ENCODE assay signal across 14 cellular contexts in genomic region chr5:168583742-168584482, GRCh38. TPM values are rescaled to one million over a fixed set of nuclear protein-coding genes. Genes with fewer than 3 reads are reported as not detected.
DNase-seq lines count a peak whose midpoint lies in the region; ATAC-seq, FAIRE-seq and TF ChIP-seq lines count a peak whose summit lies in the region.
"Had no signal": no experiment of that assay in that cellular context is flagged by ENCODE, and none has a peak within 500 bp of the region (broad histone marks: within the 10 kb centered on the region; RNA-seq: fewer than 3 reads in every experiment).

No MANE protein-coding gene starts in this region.

- in situ Hi-C loops in K562 (cut with MboI) = no loop called here

- CTCF ChIA-PET in K562 (lab: Yijun Ruan, JAX; ENCODE audit: low intra/inter-chr PET ratio) = no interaction called here

- H3K9me2 ChIP-seq in GM23338 (ENCODE audit: insufficient read depth) = peaks cover 8% of the 10 kb centered on the region

- H2AFZ ChIP-seq in K562 (ENCODE audit: low read depth, low read length) (peak overlapping the region; percentile 26; the same call in 1 of the 2 replicates), GM23338 (no peak overlapping the region)

- TF ChIP-seq RAD21 in K562 (CRISPR knock-in tag; conservative IDR thresholded peaks at IDR 0.05 in 1 of 2, IDR thresholded peaks at IDR 0.05 in 1 of 2) = no peak

- intact Hi-C loops in K562 (cut with micrococcal nuclease) = no loop called here

- POLR2A ChIA-PET in K562 (lab: Yijun Ruan, JAX) = no interaction called here

- no peaks in the 10 kb centered on the region for H3K36me3 ChIP-seq in K562 (ENCODE audit: control insufficient read depth, insufficient read depth, low read length)
- H3K36me3 ChIP-seq in GM23338 (ENCODE audit: insufficient read depth) = no peaks in the 10 kb centered on the region
- H3K36me3 ChIP-seq: gastrocnemius medialis, neutrophil had no signal

- H3K4me1 ChIP-seq in K562 (replicated peaks in 1 of 2; ENCODE audit: control insufficient read depth in 2 of 2, insufficient read depth in 2 of 2, low read length in 2 of 2) (peaks cover 10% of the 10 kb centered on the region in 2 experiments; a peak in 3 of 5 replicates), GM23338 (ENCODE audit: insufficient read depth) (peaks cover 5% of the 10 kb centered on the region; the same call in 1 of the 2 replicates)

- DNase-seq in K562 (ENCODE audit: extremely low read depth in 1 of 4, low spot score in 3 of 4) = no peak
- DNase-seq in NCI-H2171 treated with DMSO at 0.1 percent for 48 hours (lab: John Stamatoyannopoulos, UW) = no peak
- DNase-seq in NCI-H2107 (lab: John Stamatoyannopoulos, UW) = no peak
- no peak for DNase-seq in GM23338 (ENCODE audit: low spot score)
- no peak for DNase-seq in NCI-H1105 treated with DMSO at 0.1 percent for 48 hours (lab: John Stamatoyannopoulos, UW)
- DNase-seq: activated CD4-positive, alpha-beta T cell treated with anti-CD3 and anti-CD28 coated beads, Interleukin-2, amount 50 U/mL, for 48 hours; activated naive CD8-positive, alpha-beta T cell treated with anti-CD3 and anti-CD28 coated beads, Interleukin-2, amount 10 ng/mL, durations not matched to agents 7 days and 5 days; gastrocnemius medialis; stimulated activated naive CD8-positive, alpha-beta T cell treated with anti-CD3 and anti-CD28 coated beads, Interleukin-15, Interleukin-2, amounts not matched to agents 100 U/mL and 50 U/mL, for 24 hours had no signal

- peaks cover 6% of the 10 kb centered on the region for H3K27me3 Mint-ChIP-seq in GM23338 (ENCODE audit: insufficient read depth, low read depth, poor library complexity)

- no peaks in the 10 kb centered on the region for H3F3A ChIP-seq in GM23338 (replicated peaks; ENCODE audit: low read depth)

- TF ChIP-seq POLR2A in K562 (conservative IDR thresholded peaks at IDR 0.05) = no peak

- BruUV-seq in K562 (replicated peaks; lab: Mats Ljungman, UMichigan) = no TSS peak

- H3K4me2 ChIP-seq in K562 (ENCODE audit: insufficient read depth, low read length) = no peak overlapping the region
- H3K4me2 ChIP-seq in GM23338 = no peak overlapping the region

- no peak overlapping the region for H3K27ac ChIP-seq in K562 (ENCODE audit: extremely low read depth, low read depth, low read length)
- no peak overlapping the region for H3K27ac ChIP-seq in GM23338 (ENCODE audit: low read depth)
- H3K27ac ChIP-seq: gastrocnemius medialis, neutrophil, SK-N-MC had no signal

- H3K9ac ChIP-seq in K562 (ENCODE audit: insufficient read depth in 1 of 2, low read depth in 2 of 2, low read length in 2 of 2) = no peak overlapping the region

- peak; percentile 40 for ATAC-seq in GM18873 (IDR thresholded peaks at IDR 0.05; ENCODE audit: low FRiP score, unreplicated experiment)
- peak; percentile 27 for ATAC-seq in GM21737 (IDR thresholded peaks at IDR 0.05; ENCODE audit: unreplicated experiment)
- peak; percentile 27 for ATAC-seq in HG03342 (IDR thresholded peaks at IDR 0.05; ENCODE audit: unreplicated experiment)
- no peak for ATAC-seq in K562
- no peak for ATAC-seq in GM23338
- ATAC-seq: gastrocnemius medialis; stimulated activated naive CD8-positive, alpha-beta T cell treated with anti-CD3 and anti-CD28 coated beads, Interleukin-15, Interleukin-2, amounts not matched to agents 100 U/mL and 50 U/mL, for 24 hours had no signal

- no peaks in the 10 kb centered on the region for H3K36me3 Mint-ChIP-seq in GM23338 (ENCODE audit: low read depth)
- H3K36me3 Mint-ChIP-seq: activated naive CD8-positive, alpha-beta T cell treated with anti-CD3 and anti-CD28 coated beads, Interleukin-2, amount 10 ng/mL, durations not matched to agents 7 days and 5 days had no signal

- H3K9me3 ChIP-seq in K562 (replicated peaks; ENCODE audit: control insufficient read depth, insufficient read depth, low read depth, low read length) = no peaks in the 10 kb centered on the region
- H3K9me3 ChIP-seq: gastrocnemius medialis, neutrophil had no signal

- H3K9me1 ChIP-seq in K562 (ENCODE audit: control insufficient read depth, insufficient read depth, low read length) = no peaks in the 10 kb centered on the region

- peaks cover 7 to 13% of the 10 kb centered on the region in 2 experiments; a peak in 3 of 5 replicates for H3K27me3 ChIP-seq in K562 (ENCODE audit: control insufficient read depth in 2 of 2, insufficient read depth in 2 of 2, low read length in 2 of 2)
- no peaks in the 10 kb centered on the region for H3K27me3 ChIP-seq in GM23338 (ENCODE audit: insufficient read depth)

- H3K9me3 Mint-ChIP-seq in GM23338 = peaks cover 3% of the 10 kb centered on the region; the same call in 1 of the 3 replicates

- no peak for TF ChIP-seq EP300 in K562 (IDR thresholded peaks at IDR 0.05; ENCODE audit: low read length)

- peaks cover 6% of the 10 kb centered on the region for H3K79me2 ChIP-seq in K562 (ENCODE audit: control insufficient read depth, insufficient read depth, low read length)
- peaks cover under 1% of the 10 kb centered on the region for H3K79me2 ChIP-seq in GM23338 (replicated peaks; ENCODE audit: insufficient read depth)

- TF ChIP-seq CTCF in K562 (IDR thresholded peaks at IDR 0.05 in 2 of 3, conservative IDR thresholded peaks at IDR 0.05 in 1 of 3; ENCODE audit: insufficient read depth in 2 of 3, low read depth in 1 of 3, low read length in 3 of 3) = no peak
- no peak for TF ChIP-seq CTCF in GM23338 (conservative IDR thresholded peaks at IDR 0.05; ENCODE audit: low read depth in 2 of 2)

- H3K4me3 Mint-ChIP-seq in GM23338 = no peak overlapping the region
- H3K4me3 Mint-ChIP-seq: activated naive CD8-positive, alpha-beta T cell treated with anti-CD3 and anti-CD28 coated beads, Interleukin-2, amount 10 ng/mL, durations not matched to agents 7 days and 5 days had no signal

- H3K4me1 Mint-ChIP-seq in GM23338 = peaks cover 14% of the 10 kb centered on the region; the same call in 2 of the 3 replicates

- H3K27ac Mint-ChIP-seq in GM23338 = no peak overlapping the region; the same call in 1 of the 2 replicates
- H3K27ac Mint-ChIP-seq: activated naive CD8-positive, alpha-beta T cell treated with anti-CD3 and anti-CD28 coated beads, Interleukin-2, amount 10 ng/mL, durations not matched to agents 7 days and 5 days had no signal

- FAIRE-seq in K562 (lab: Jason Lieb, UNC) = no peak

- H3K4me3 ChIP-seq in K562 = no peak overlapping the region
- H3K4me3 ChIP-seq in GM23338 = no peak overlapping the region
- H3K4me3 ChIP-seq: gastrocnemius medialis, SK-N-MC had no signal

- WGBS in K562 (ENCODE audit: insufficient coverage, low coverage, missing lambda C conversion rate) = 6% methylated on average over 2 of the region's 2 CpGs

- H4K20me1 ChIP-seq in K562 (replicated peaks; ENCODE audit: control insufficient read depth, insufficient read depth, low read length) = no peaks in the 10 kb centered on the region; the same call in 1 of the 2 replicates
- H4K20me1 ChIP-seq in GM23338 (replicated peaks; ENCODE audit: insufficient read depth) = no peaks in the 10 kb centered on the region

TF ChIP-seq in K562, 482 proteins besides CTCF, POLR2A, EP300 and RAD21 (continues in another document):
- TF ChIP-seq SRSF3 (IDR thresholded peaks at IDR 0.05; ENCODE audit: insufficient read depth, low read length) (no peak), TCF7L2 (IDR thresholded peaks at IDR 0.05; ENCODE audit: low read depth, low read length) (no peak)

RNA-seq across cellular contexts. Expression of gene PANK3, which starts 4.7 kb away (rescaled TPM):
- total RNA-seq in K562 (2011; cell fraction: chromatin; rRNA removed; ENCODE audit: low replicate concordance) = 12.4 and 49.0 TPM in 2 replicates
- 6.7 and 10.3 TPM in 2 replicates for total RNA-seq in K562 (2011; cell fraction: nucleolus; rRNA removed)
- 23.2 and 50.5 TPM in 2 replicates for total RNA-seq in K562 (2011; cell fraction: nucleoplasm; rRNA removed)
- total RNA-seq in K562 (2014; rRNA removed) (23.2 and 25.1 TPM in 2 replicates), K562 (2014; rRNA removed; fragmentation: Illumina TruSeq; extraction: Trizol) (50.4 and 57.6 TPM in 2 replicates), K562 (2015; rRNA removed; fragmentation: Illumina TruSeq; extraction: Trizol) (40.1 and 44.9 TPM in 2 replicates), K562 (2021) (42.9 and 48.4 TPM in 2 replicates)
- polyA plus RNA-seq in K562 (2011; rRNA removed) (33.2 and 37.3 TPM in 2 replicates), K562 (2014; fragmentation: Illumina TruSeq; extraction: Trizol) (23.4 and 29.7 TPM in 2 replicates), K562 (2014; fragmentation: Nextera tagmentation; extraction: Ambion mirVana) (1 to 10 TPM; 5.9 to 6.0 TPM), K562 (2014; rRNA removed) (16.9 and 19.7 TPM in 2 replicates), GM23338 (2016; fragmentation: Nextera tagmentation; extraction: Ambion mirVana) (14.0 and 17.0 TPM in 2 replicates)
- polyA plus RNA-seq in K562 (2011; cell fraction: cytosol; rRNA removed) = 4.7 and 14.5 TPM in 2 replicates
- polyA plus RNA-seq in K562 (2011; cell fraction: nucleus; rRNA removed) = 11.1 and 16.7 TPM in 2 replicates
- polyA plus RNA-seq in K562 (2012) = 15.8 and 20.9 TPM in 2 replicates
- polyA minus RNA-seq in K562 (2011; rRNA and poly(A)+ RNA removed) = 53.9 and 66.0 TPM in 2 replicates
- 21.9 and 26.5 TPM in 2 replicates for polyA minus RNA-seq in K562 (2011; cell fraction: cytosol; rRNA and poly(A)+ RNA removed)
- polyA minus RNA-seq in K562 (2011; cell fraction: nucleus; rRNA and poly(A)+ RNA removed) = 14.5 and 26.3 TPM in 2 replicates
- total RNA-seq in GM23338 (2014; rRNA removed; shearing (Covaris generic)) = 91.6 and 101 TPM in 2 replicates

RNA-seq across cellular contexts. Expression of gene FBLL1, which starts 54.8 kb away (rescaled TPM):
- 0.25 TPM in 1 of 2 replicates, not detected in the other for total RNA-seq in K562 (2011; cell fraction: chromatin; rRNA removed; ENCODE audit: low replicate concordance)
- total RNA-seq in K562 (2011; cell fraction: nucleolus; rRNA removed) = not detected in 2 replicates
- not detected in 2 replicates for total RNA-seq in K562 (2011; cell fraction: nucleoplasm; rRNA removed)
- not detected in 2 replicates for total RNA-seq in K562 (2014; rRNA removed)
- total RNA-seq in K562 (2014; rRNA removed; fragmentation: Illumina TruSeq; extraction: Trizol) = not detected in 2 replicates
- not detected in 2 replicates for total RNA-seq in K562 (2015; rRNA removed; fragmentation: Illumina TruSeq; extraction: Trizol)
- not detected in 2 replicates for total RNA-seq in K562 (2021)
- polyA plus RNA-seq in K562 (2011; rRNA removed) = not detected in 2 replicates
- not detected in 2 replicates for polyA plus RNA-seq in K562 (2011; cell fraction: cytosol; rRNA removed)
- 0.07 and 0.13 TPM in 2 replicates for polyA plus RNA-seq in K562 (2011; cell fraction: nucleus; rRNA removed)
- not detected in 2 replicates for polyA plus RNA-seq in K562 (2012)
- not detected in 2 replicates for polyA plus RNA-seq in K562 (2014; fragmentation: Illumina TruSeq; extraction: Trizol)
- polyA plus RNA-seq in K562 (2014; fragmentation: Nextera tagmentation; extraction: Ambion mirVana) = not detected
- polyA plus RNA-seq in K562 (2014; rRNA removed) = not detected in 2 replicates
- not detected in 2 replicates for polyA minus RNA-seq in K562 (2011; rRNA and poly(A)+ RNA removed)
- polyA minus RNA-seq in K562 (2011; cell fraction: cytosol; rRNA and poly(A)+ RNA removed) = 1.2 TPM in 1 of 2 replicates, not detected in the other
- polyA minus RNA-seq in K562 (2011; cell fraction: nucleus; rRNA and poly(A)+ RNA removed) = not detected in 2 replicates
- total RNA-seq in GM23338 (2014; rRNA removed; shearing (Covaris generic)) = 6.0 and 7.1 TPM in 2 replicates
- polyA plus RNA-seq in GM23338 (2016; fragmentation: Nextera tagmentation; extraction: Ambion mirVana) = 2.3 and 4.3 TPM in 2 replicates
- total RNA-seq: activated naive CD8-positive, alpha-beta T cell treated with anti-CD3 and anti-CD28 coated beads, Interleukin-2, amount 10 ng/mL, durations not matched to agents 7 days and 5 days; gastrocnemius medialis had no signal

Comparison
In these comparisons a context has a peak if more than half of its experiments do, and no peak if none do; other contexts are left out.
1. ATAC-seq: peak in GM18873 (single experiment), GM21737 (single experiment) and HG03342 (single experiment); none in K562 (single experiment) and GM23338 (single experiment).